ENCODE assay signal across 8 cellular contexts in genomic region chr4:104491826-104492771, GRCh38. TPM values are rescaled to one million over a fixed set of nuclear protein-coding genes. Genes with fewer than 3 reads are reported as not detected.
A peak's percentile ranks its signal among the peaks of the same experiment; 100 is the strongest.
DNase-seq lines count a peak whose midpoint lies in the region; ATAC-seq, FAIRE-seq and TF ChIP-seq lines count a peak whose summit lies in the region.

No MANE protein-coding gene starts in this region.

- H4K20me1 ChIP-seq in endothelial cell of umbilical vein (replicated peaks; ENCODE audit: control insufficient read depth, extremely low read depth, insufficient read depth, low read length) (no peaks in the 10 kb centered on the region), neural progenitor cell (ENCODE audit: low read depth) (peaks cover 16% of the 10 kb centered on the region)

- TF ChIP-seq POLR2A in GM18951 (IDR thresholded peaks at IDR 0.05; ENCODE audit: extremely low read depth, insufficient read depth, insufficient read length) (peak; percentile 43), Peyer's patch (IDR thresholded peaks at IDR 0.05) (no peak), endothelial cell of umbilical vein (IDR thresholded peaks at IDR 0.05; ENCODE audit: low read depth, low read length) (no peak)

- H3K4me2 ChIP-seq in endothelial cell of umbilical vein (ENCODE audit: insufficient read depth, low read length) (no peak overlapping the region), neural progenitor cell (peak overlapping the region; percentile 91)

- H2AFZ ChIP-seq in endothelial cell of umbilical vein (ENCODE audit: low read depth, low read length), result peak overlapping the region; percentile 88
- H2AFZ ChIP-seq in neural progenitor cell (replicated peaks), result no peak overlapping the region

- CTCF ChIA-PET in Calu3 (lab: Charles Lee) (interaction anchor here (0.6 to 0.7 kb wide), 2 partner anchors 209 to 315 kb away, joined by 3 read pairs; no protein-coding TSS in a partner anchor), endothelial cell of umbilical vein (lab: Charles Lee) (no interaction called here)

- H3K27me3 ChIP-seq in Peyer's patch, result no peaks in the 10 kb centered on the region
- peaks cover 9 to 43% of the 10 kb centered on the region in 2 experiments for H3K27me3 ChIP-seq in endothelial cell of umbilical vein (ENCODE audit: control insufficient read depth in 2 of 2, insufficient read depth in 2 of 2, low read length in 2 of 2)
- H3K27me3 ChIP-seq in neural progenitor cell, result no peaks in the 10 kb centered on the region

- FAIRE-seq in endothelial cell of umbilical vein (lab: Jason Lieb, UNC), result no peak

- peaks cover 0 to 14% (median 2%) of the 10 kb centered on the region in 4 donors for H3K4me1 ChIP-seq in Peyer's patch
- H3K4me1 ChIP-seq in endothelial cell of umbilical vein (ENCODE audit: control insufficient read depth, extremely low read depth, insufficient read depth, low read length), result peaks cover 11% of the 10 kb centered on the region
- H3K4me1 ChIP-seq in neural progenitor cell, result peaks cover 53% of the 10 kb centered on the region

- H3K36me3 ChIP-seq in Peyer's patch, result no peaks in the 10 kb centered on the region
- H3K36me3 ChIP-seq in endothelial cell of umbilical vein (ENCODE audit: control insufficient read depth in 2 of 2, extremely low read depth in 1 of 2, insufficient read depth in 2 of 2, low read length in 2 of 2), result no peaks in the 10 kb centered on the region
- no peaks in the 10 kb centered on the region for H3K36me3 ChIP-seq in neural progenitor cell

- H3K9me1 ChIP-seq in endothelial cell of umbilical vein (replicated peaks; ENCODE audit: control insufficient read depth, extremely low read depth, insufficient read depth, low read length), result no peaks in the 10 kb centered on the region

- DNase-seq in Calu3 (no peak), Peyer's patch (peak in 1 of 3 donors; percentile 50), endothelial cell of umbilical vein (ENCODE audit: low read depth, low spot score) (peak; percentile 16), neural progenitor cell (ENCODE audit: low spot score) (peak; percentile 82), OCI-M2 (lab: John Stamatoyannopoulos, UW; ENCODE audit: unreplicated experiment) (no peak)

- H3K9ac ChIP-seq in endothelial cell of umbilical vein (replicated peaks; ENCODE audit: extremely low read depth, insufficient read depth, low read length) (no peak overlapping the region), neural progenitor cell (peak overlapping the region; percentile 8)

- peak overlapping the region; percentile 75 for H3K4me3 Mint-ChIP-seq in Calu3 (ENCODE audit: low read depth, unreplicated experiment)
- peak overlapping the region; percentile 97 for H3K4me3 Mint-ChIP-seq in neural progenitor cell

- TF ChIP-seq CTCF in Calu3 (IDR thresholded peaks at IDR 0.05; ENCODE audit: unreplicated experiment) (no peak), Peyer's patch (IDR thresholded peaks at IDR 0.05) (no peak), endothelial cell of umbilical vein (IDR thresholded peaks at IDR 0.05; ENCODE audit: extremely low read depth in 1 of 2, insufficient read depth in 1 of 2, low read depth in 1 of 2, low read length in 2 of 2) (no peak), neural progenitor cell (IDR thresholded peaks at IDR 0.05) (no peak)

- peaks cover 59% of the 10 kb centered on the region for H3F3A ChIP-seq in neural progenitor cell (ENCODE audit: low read depth)

- H3K36me3 Mint-ChIP-seq in Calu3 (ENCODE audit: insufficient read depth, unreplicated experiment) (peaks cover 37% of the 10 kb centered on the region), neural progenitor cell (no peaks in the 10 kb centered on the region)

- H3K79me2 ChIP-seq in endothelial cell of umbilical vein (ENCODE audit: control insufficient read depth, insufficient read depth, low read length) (no peaks in the 10 kb centered on the region), neural progenitor cell (ENCODE audit: low read depth) (peaks cover 74% of the 10 kb centered on the region)

- POLR2A ChIA-PET in endothelial cell of umbilical vein (lab: Charles Lee), result no interaction called here

- in situ Hi-C loops in GM18951 (cut with MboI; ENCODE audit: low sequenced_read_pairs, unreplicated experiment), result no loop called here

- dilution Hi-C loops in endothelial cell of umbilical vein (cut with MboI; ENCODE audit: extremely low pct_ligation_motif_present, low sequenced_read_pairs), result no loop called here

- intact Hi-C loops in Calu3 (cut with micrococcal nuclease; ENCODE audit: unreplicated experiment), result no loop called here
- intact Hi-C loops in endothelial cell of umbilical vein (cut with micrococcal nuclease), result no loop called here

- ATAC-seq in HG03097 (IDR thresholded peaks at IDR 0.05; ENCODE audit: low FRiP score, unreplicated experiment), result peak; percentile 16
- no peak for ATAC-seq in HG03135 (IDR thresholded peaks at IDR 0.05; ENCODE audit: unreplicated experiment)

- H3K9me3 Mint-ChIP-seq in Calu3 (ENCODE audit: low read depth, unreplicated experiment) (no peaks in the 10 kb centered on the region), neural progenitor cell (no peaks in the 10 kb centered on the region)

- H3K27ac Mint-ChIP-seq in Calu3 (ENCODE audit: unreplicated experiment) (peak overlapping the region; percentile 27), neural progenitor cell (peak overlapping the region; percentile 98)

- no peaks in the 10 kb centered on the region for H3K9me3 ChIP-seq in Peyer's patch
- no peaks in the 10 kb centered on the region for H3K9me3 ChIP-seq in endothelial cell of umbilical vein (replicated peaks; ENCODE audit: control insufficient read depth, insufficient read depth, low read length)
- H3K9me3 ChIP-seq in neural progenitor cell (ENCODE audit: low read depth), result no peaks in the 10 kb centered on the region

- H3K27ac ChIP-seq in Peyer's patch (peak overlapping the region; percentile 48 to 90 (median 70)), endothelial cell of umbilical vein (ENCODE audit: insufficient read depth, low read depth, low read length) (no peak overlapping the region), neural progenitor cell (peak overlapping the region; percentile 95)

- H3K27me3 Mint-ChIP-seq in Calu3 (ENCODE audit: unreplicated experiment) (no peaks in the 10 kb centered on the region), neural progenitor cell (ENCODE audit: insufficient read depth, low read depth) (peaks cover 5% of the 10 kb centered on the region)

- H3K4me1 Mint-ChIP-seq in Calu3 (ENCODE audit: low read depth, unreplicated experiment), result peaks cover 14% of the 10 kb centered on the region
- peaks cover 63% of the 10 kb centered on the region for H3K4me1 Mint-ChIP-seq in neural progenitor cell

- H3K4me3 ChIP-seq in Peyer's patch (peak overlapping the region; percentile 45 to 74 (median 57)), endothelial cell of umbilical vein (replicated peaks in 1 of 3; ENCODE audit: insufficient read depth in 1 of 3, low read depth in 1 of 3, low read length in 3 of 3) (peak overlapping the region in 2 of 3 experiments; percentile 40 to 50), neural progenitor cell (peak overlapping the region; percentile 68)

- BruUV-seq in Calu3 (replicated peaks; lab: Mats Ljungman, UMichigan), result no TSS peak
- no TSS peak for BruUV-seq in endothelial cell of umbilical vein (replicated peaks; lab: Mats Ljungman, UMichigan)

TF ChIP-seq in endothelial cell of umbilical vein, 7 proteins besides CTCF, POLR2A, EP300 and RAD21:
- TF ChIP-seq GATA2 (IDR thresholded peaks at IDR 0.05; ENCODE audit: insufficient read depth, insufficient read length, low read depth, low read length) (no peak), MYC (IDR thresholded peaks at IDR 0.05; ENCODE audit: low read depth, low read length) (no peak), POLR2AphosphoS5 (IDR thresholded peaks at IDR 0.05; ENCODE audit: insufficient read depth, low read depth, low read length) (no peak), MAX (IDR thresholded peaks at IDR 0.05; ENCODE audit: insufficient read depth, insufficient read length) (no peak), JUN (IDR thresholded peaks at IDR 0.05; ENCODE audit: borderline replicate concordance, insufficient read depth, insufficient read length, low read depth) (no peak), FOS (IDR thresholded peaks at IDR 0.05; ENCODE audit: borderline replicate concordance, insufficient read depth, low read length) (no peak), EZH2 (IDR thresholded peaks at IDR 0.05; ENCODE audit: borderline replicate concordance, low read depth, low read length, severe bottlenecking) (no peak)

RNA-seq across cellular contexts. Expression of gene CXXC4, which starts 2.6 kb away (rescaled TPM):
- 0.66 and 1.3 TPM in 2 replicates for total RNA-seq in Calu3 (2022)
- total RNA-seq in Peyer's patch, result 1 to 10 TPM; 3.3 to 5.0 (median 3.4) TPM
- total RNA-seq in endothelial cell of umbilical vein, result not detected in 2 replicates
- not detected in 2 replicates for polyA plus RNA-seq in endothelial cell of umbilical vein
- polyA plus RNA-seq in endothelial cell of umbilical vein (2011; cell fraction: cytosol; rRNA removed), result not detected in 2 replicates
- polyA plus RNA-seq in endothelial cell of umbilical vein (2011; cell fraction: nucleus; rRNA removed), result not detected in 2 replicates
- not detected in 2 replicates for polyA plus RNA-seq in endothelial cell of umbilical vein (2012)
- not detected in 2 replicates for polyA minus RNA-seq in endothelial cell of umbilical vein
- polyA minus RNA-seq in endothelial cell of umbilical vein (2011; cell fraction: cytosol; rRNA and poly(A)+ RNA removed), result not detected
- polyA minus RNA-seq in endothelial cell of umbilical vein (2011; cell fraction: nucleus; rRNA and poly(A)+ RNA removed), result not detected in 2 replicates
- total RNA-seq in neural progenitor cell (ENCODE audit: low replicate concordance), result 23.6 and 40.2 TPM in 2 replicates

Comparison
In these comparisons a context has a peak if more than half of its experiments do, and no peak if none do; other contexts are left out.
1. DNase-seq: peak in endothelial cell of umbilical vein (single experiment) and neural progenitor cell (single experiment); none in Calu3 (single experiment) and OCI-M2 (single experiment).
2. Peak in every context shown above with its lines, with median percentiles within 50 percentile points of each other: H3K4me3 ChIP-seq.